10 cellular contexts compared by ENCODE assay signal in genomic region chr20:24990810-24991252, GRCh38. TPM values are rescaled to one million over a fixed set of nuclear protein-coding genes. Genes with fewer than 3 reads are reported as not detected.
DNase-seq lines count a peak whose midpoint lies in the region; ATAC-seq and TF ChIP-seq lines count a peak whose summit lies in the region.
"Had no signal": no experiment of that assay in that cellular context is flagged by ENCODE, and none has a peak within 500 bp of the region (broad histone marks: within the 10 kb centered on the region; RNA-seq: fewer than 3 reads in every experiment).

No MANE protein-coding gene starts in this region.

- no peaks in the 10 kb centered on the region for H3K27me3 ChIP-seq in HL-60 (ENCODE audit: insufficient read depth, poor library complexity, severe bottlenecking)
- H3K27me3 ChIP-seq: ascending aorta, tibial nerve had no signal

- H3K4me3 Mint-ChIP-seq in activated naive CD8-positive, alpha-beta T cell treated with anti-CD3 and anti-CD28 coated beads, Interleukin-2, amount 50 U/mL, for 24 hours: peak overlapping the region; percentile 97
- H3K4me3 Mint-ChIP-seq in naive B cell: peak overlapping the region in 5 of 8 donors; percentile 17 to 97 (median 95)

- no peaks in the 10 kb centered on the region for H3K27me3 Mint-ChIP-seq in activated naive CD8-positive, alpha-beta T cell treated with anti-CD3 and anti-CD28 coated beads, Interleukin-2, amount 50 U/mL, for 24 hours
- H3K27me3 Mint-ChIP-seq in naive B cell: no peaks in the 10 kb centered on the region

- H3K36me3 Mint-ChIP-seq in activated naive CD8-positive, alpha-beta T cell treated with anti-CD3 and anti-CD28 coated beads, Interleukin-2, amount 50 U/mL, for 24 hours (ENCODE audit: low read depth): peaks cover 14% of the 10 kb centered on the region
- no peaks in the 10 kb centered on the region for H3K36me3 Mint-ChIP-seq in naive B cell

- in situ Hi-C loops in GM13977 (cut with MboI; ENCODE audit: low pct_unique_long_range_greater_than_20kb, low sequenced_read_pairs, unreplicated experiment): loop anchor here (25.0 kb wide), 2 partner anchors 196 to 421 kb away; partner anchors contain the start of genes ENTPD6 and GINS1

- peak overlapping the region; percentile 91 for H3K27ac Mint-ChIP-seq in activated naive CD8-positive, alpha-beta T cell treated with anti-CD3 and anti-CD28 coated beads, Interleukin-2, amount 50 U/mL, for 24 hours
- H3K27ac Mint-ChIP-seq in naive B cell: peak overlapping the region in 4 of 6 donors; percentile 41 to 98 (median 54)

- no peak for ATAC-seq in activated naive CD8-positive, alpha-beta T cell treated with anti-CD3 and anti-CD28 coated beads, Interleukin-2, amount 50 U/mL, for 24 hours
- no peak for ATAC-seq in naive B cell (ENCODE audit: low read depth in 2 of 2)
- no peak for ATAC-seq in GM21360 (IDR thresholded peaks at IDR 0.05; ENCODE audit: unreplicated experiment)

- H3K27ac ChIP-seq in C4-2B: peak overlapping the region; percentile 92
- H3K27ac ChIP-seq in HL-60 (replicated peaks): peak overlapping the region; percentile 75
- H3K27ac ChIP-seq: ascending aorta had no signal

- no peak for DNase-seq in HL-60 (ENCODE audit: low read depth in 1 of 2, low spot score in 1 of 2)
- DNase-seq in activated naive CD8-positive, alpha-beta T cell treated with anti-CD3 and anti-CD28 coated beads, Interleukin-2, amount 50 U/mL, for 24 hours: no peak
- no peak for DNase-seq in naive B cell
- no peak for DNase-seq in GM13977 (ENCODE audit: low spot score)
- no peak for DNase-seq in NCI-H2107 (lab: John Stamatoyannopoulos, UW)
- no peak for DNase-seq in NCI-H2196 (lab: John Stamatoyannopoulos, UW; ENCODE audit: unreplicated experiment)

- TF ChIP-seq CTCF in C4-2B (conservative IDR thresholded peaks at IDR 0.05): no peak
- no peak for TF ChIP-seq CTCF in HL-60 (IDR thresholded peaks at IDR 0.05; ENCODE audit: insufficient read depth, low read length)
- TF ChIP-seq CTCF in GM13977 (IDR thresholded peaks at IDR 0.05; ENCODE audit: extremely low read depth, insufficient read depth, missing control alignments): no peak

- peak overlapping the region; percentile 91 for H3K4me3 ChIP-seq in HL-60 (replicated peaks; ENCODE audit: insufficient read depth, low read length)

- no peaks in the 10 kb centered on the region for H3K9me3 Mint-ChIP-seq in activated naive CD8-positive, alpha-beta T cell treated with anti-CD3 and anti-CD28 coated beads, Interleukin-2, amount 50 U/mL, for 24 hours
- no peaks in the 10 kb centered on the region for H3K9me3 Mint-ChIP-seq in naive B cell

- H3K4me1 Mint-ChIP-seq in activated naive CD8-positive, alpha-beta T cell treated with anti-CD3 and anti-CD28 coated beads, Interleukin-2, amount 50 U/mL, for 24 hours: peaks cover 75% of the 10 kb centered on the region
- H3K4me1 Mint-ChIP-seq in naive B cell: peaks cover 41 to 52% (median 50%) of the 10 kb centered on the region in 3 donors

RNA-seq across cellular contexts. Expression of gene APMAP, which starts 1.7 kb away (rescaled TPM):
- 10 to 100 TPM; 41.4 to 71.6 (median 48.7) TPM for polyA plus RNA-seq in naive B cell (ENCODE audit: low read depth in 6 of 6)

RNA-seq across cellular contexts. Expression of gene CST7, which starts 41.8 kb away (rescaled TPM):
- 1 to 10 TPM in 5 of 6 donors, under 1 TPM in 1; 0.65 to 4.6 (median 2.7) TPM for polyA plus RNA-seq in naive B cell (ENCODE audit: low read depth in 6 of 6)
